In the genomic region with DNA sequence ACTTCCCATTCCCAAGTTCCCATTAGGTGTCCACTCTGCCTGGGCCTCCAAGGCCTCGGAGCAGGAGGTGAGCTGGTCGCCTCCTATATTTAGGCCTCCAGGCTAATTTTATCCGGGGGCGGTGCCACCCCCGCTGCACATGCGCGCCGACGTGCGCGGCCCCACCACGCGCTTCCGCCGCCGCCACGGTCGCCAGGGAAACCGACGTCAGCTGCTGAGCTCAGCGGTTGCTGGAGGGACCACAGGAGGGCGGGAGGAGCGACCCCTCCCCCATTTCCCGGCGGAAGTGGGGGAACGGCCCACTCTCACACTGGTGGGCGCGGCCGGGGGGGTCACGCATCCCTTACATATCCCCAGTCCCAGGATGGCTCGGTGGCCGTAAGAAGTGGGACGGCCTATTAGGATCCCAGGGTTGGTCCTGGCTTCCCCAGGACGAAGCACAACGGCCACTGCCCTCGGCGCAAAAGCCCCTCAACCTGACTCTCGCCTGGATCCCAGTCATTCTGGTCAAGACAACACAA, we compare ENCODE assay signal across 8 cellular contexts.
DNase-seq lines count a peak whose midpoint lies in the region; ATAC-seq and TF ChIP-seq lines count a peak whose summit lies in the region.

No MANE protein-coding gene starts in this region.

- H3K36me3 ChIP-seq in subcutaneous abdominal adipose tissue (ENCODE audit: control insufficient read depth in 5 of 5, insufficient read depth in 5 of 5, low read length in 5 of 5): peaks cover 0 to 51% (median 46%) of the 10 kb centered on the region in 5 donors

- peak overlapping the region; percentile 97 for H3K27ac ChIP-seq in subcutaneous abdominal adipose tissue (ENCODE audit: low read depth, low read length)

- peak overlapping the region; percentile 82 to 100 (median 96) for H3K4me3 ChIP-seq in subcutaneous abdominal adipose tissue (ENCODE audit: low read depth in 1 of 5, low read length in 5 of 5)

- H3K9ac ChIP-seq in subcutaneous abdominal adipose tissue (ENCODE audit: low read length in 5 of 5): peak overlapping the region; percentile 87 to 96 (median 89)

- peak; percentile 90 for DNase-seq in AG08395 (ENCODE audit: low spot score)
- peak; percentile 83 for DNase-seq in SHP77 treated with DMSO at 0.1 percent for 48 hours (lab: John Stamatoyannopoulos, UW)
- peak; percentile 88 for DNase-seq in activated naive CD4-positive, alpha-beta T cell treated with anti-CD3 and anti-CD28 coated beads, Interleukin-2, amount 50 U/mL, for 16 hours
- peak; percentile 85 for DNase-seq in germinal center (ENCODE audit: low spot score)
- peak; percentile 48 for DNase-seq in non-pigmented ciliary epithelial cell (ENCODE audit: low read depth)

- TF ChIP-seq POLR2A in GM18951 (IDR thresholded peaks at IDR 0.05; ENCODE audit: extremely low read depth, insufficient read depth, insufficient read length): peak; percentile 33

- in situ Hi-C loops in GM18951 (cut with MboI; ENCODE audit: low sequenced_read_pairs, unreplicated experiment): no loop called here

- H3K4me1 ChIP-seq in subcutaneous abdominal adipose tissue (ENCODE audit: control insufficient read depth in 5 of 5, insufficient read depth in 5 of 5, low read length in 5 of 5): peaks cover 17 to 65% (median 51%) of the 10 kb centered on the region in 5 donors

- H3K9me3 ChIP-seq in subcutaneous abdominal adipose tissue (ENCODE audit: control insufficient read depth in 5 of 5, low read length in 5 of 5): no peaks in the 10 kb centered on the region

- ATAC-seq in HG03520 (IDR thresholded peaks at IDR 0.05; ENCODE audit: unreplicated experiment): peak; percentile 43

- H3K27me3 ChIP-seq in subcutaneous abdominal adipose tissue (ENCODE audit: control insufficient read depth in 5 of 5, insufficient read depth in 4 of 5, low read length in 5 of 5): no peaks in the 10 kb centered on the region

Comparison
In these comparisons a context has a peak if more than half of its experiments do, and no peak if none do; other contexts are left out.
1. Peak in every context shown above with its lines: DNase-seq, ATAC-seq, H3K4me3 ChIP-seq and H3K27ac ChIP-seq.